ENCODE assay signal across 11 cellular contexts in genomic region chr20:25272223-25273000, GRCh38. TPM values are rescaled to one million over a fixed set of nuclear protein-coding genes. Genes with fewer than 3 reads are reported as not detected.
DNase-seq lines count a peak whose midpoint lies in the region; ATAC-seq and TF ChIP-seq lines count a peak whose summit lies in the region.
"Had no signal": no experiment of that assay in that cellular context is flagged by ENCODE, and none has a peak within 500 bp of the region (broad histone marks: within the 10 kb centered on the region; RNA-seq: fewer than 3 reads in every experiment).

No MANE protein-coding gene starts in this region.

- H3K4me3 ChIP-seq in left ventricle myocardium inferior (no peak overlapping the region), gastrocnemius medialis (peak overlapping the region in 1 of 4 donors; percentile 32)
- H3K4me3 ChIP-seq: BLaER1, thoracic aorta had no signal

- in situ Hi-C loops in gastrocnemius medialis (cut with MboI; ENCODE audit: low sequenced_read_pairs in 4 of 4), result loop anchor here in 2 of 4 donors (25.0 kb wide), 2 partner anchors 115 to 285 kb away; partner anchors contain the start of genes ABHD12 (in 1 of the 2) and APMAP (in 1 of the 2)

- ATAC-seq in gastrocnemius medialis, result peak in 1 of 2 donors; percentile 24
- ATAC-seq: activated CD4-positive, CD25-positive, alpha-beta regulatory T cell treated with anti-CD3 and anti-CD28 coated beads, Interleukin-2, amount 50 U/mL, for 24 hours had no signal

- TF ChIP-seq CTCF in left ventricle myocardium inferior (IDR thresholded peaks at IDR 0.05; ENCODE audit: borderline replicate concordance), result no peak
- no peak for TF ChIP-seq CTCF in gastrocnemius medialis (IDR thresholded peaks at IDR 0.05 in 4 of 5, conservative IDR thresholded peaks at IDR 0.05 in 1 of 5)

- TF ChIP-seq POLR2A in gastrocnemius medialis (IDR thresholded peaks at IDR 0.05), result no peak

- intact Hi-C loops in left ventricle myocardium inferior (cut with micrococcal nuclease), result no loop called here
- intact Hi-C loops in gastrocnemius medialis (cut with DNase I; ENCODE audit: low total_unique reads), result no loop called here

- H3K27ac ChIP-seq in angular gyrus (ENCODE audit: low read depth, low read length), result peak overlapping the region; percentile 84
- peak overlapping the region; percentile 87 for H3K27ac ChIP-seq in left ventricle myocardium inferior (replicated peaks)
- peak overlapping the region; percentile 81 to 89 (median 86) for H3K27ac ChIP-seq in gastrocnemius medialis
- H3K27ac ChIP-seq: BLaER1, thoracic aorta had no signal

- H3K27me3 ChIP-seq in left ventricle myocardium inferior (ENCODE audit: low read depth), result no peaks in the 10 kb centered on the region
- H3K27me3 ChIP-seq in gastrocnemius medialis, result no peaks in the 10 kb centered on the region
- H3K27me3 ChIP-seq: BLaER1 had no signal

- H3K9me3 ChIP-seq in left ventricle myocardium inferior (replicated peaks), result no peaks in the 10 kb centered on the region
- H3K9me3 ChIP-seq in gastrocnemius medialis, result no peaks in the 10 kb centered on the region
- H3K9me3 ChIP-seq: BLaER1, thoracic aorta had no signal

- peaks cover 86% of the 10 kb centered on the region for H3K4me1 ChIP-seq in left ventricle myocardium inferior
- H3K4me1 ChIP-seq in gastrocnemius medialis, result peaks cover 32 to 52% of the 10 kb centered on the region in 2 donors

- DNase-seq in EL (peak; percentile 44), left ventricle myocardium inferior (peak; percentile 7), gastrocnemius medialis (peak in 1 of 2 donors; percentile 67), middle frontal gyrus (ENCODE audit: extremely low spot score, low spot score) (no peak), MV-4-11 (lab: John Stamatoyannopoulos, UW) (no peak), amniotic stem cell (lab: John Stamatoyannopoulos, UW) (no peak)
- DNase-seq in activated CD4-positive, CD25-positive, alpha-beta regulatory T cell treated with anti-CD3 and anti-CD28 coated beads, Interleukin-2, amount 50 U/mL, for 72 hours, result no peak

- H3K36me3 ChIP-seq in left ventricle myocardium inferior (peaks cover 85% of the 10 kb centered on the region), gastrocnemius medialis (peaks cover 0 to 21% of the 10 kb centered on the region in 2 donors)

RNA-seq across cellular contexts. Expression of gene PYGB, which starts 24.5 kb away (rescaled TPM):
- total RNA-seq in left ventricle myocardium inferior (218 TPM), gastrocnemius medialis (10 to 100 TPM; 13.6 to 50.7 (median 27.0) TPM)

Comparison
In these comparisons a context has a peak if more than half of its experiments do, and no peak if none do; other contexts are left out.
1. DNase-seq: peak in EL (single experiment) and left ventricle myocardium inferior (single experiment); none in middle frontal gyrus (single experiment), MV-4-11 (single experiment), activated CD4-positive, CD25-positive, alpha-beta regulatory T cell treated with anti-CD3 and anti-CD28 coated beads, Interleukin-2, amount 50 U/mL, for 72 hours (single experiment) and amniotic stem cell (single experiment).
2. Peak in every context shown above with its lines, with median percentiles within 50 percentile points of each other: H3K27ac ChIP-seq.